ENCODE assay signal across 28 cellular contexts in genomic region chr4:111934294-111934693, GRCh38.
A peak's percentile ranks its signal among the peaks of the same experiment; 100 is the strongest.
DNase-seq lines count a peak whose midpoint lies in the region; ATAC-seq and TF ChIP-seq lines count a peak whose summit lies in the region.
"Had no signal": no experiment of that assay in that cellular context is flagged by ENCODE, and none has a peak within 500 bp of the region (broad histone marks: within the 10 kb centered on the region; RNA-seq: fewer than 3 reads in every experiment).

No MANE protein-coding gene starts in this region.

- H3K4me3 Mint-ChIP-seq in activated naive CD4-positive, alpha-beta T cell treated with anti-CD3 and anti-CD28 coated beads, Interleukin-2, amount 10 ng/mL, durations not matched to agents 7 days and 5 days, result no peak overlapping the region
- H3K4me3 Mint-ChIP-seq: CD8-positive, alpha-beta memory T cell; effector memory CD8-positive, alpha-beta T cell; stimulated activated naive CD8-positive, alpha-beta T cell treated with anti-CD3 and anti-CD28 coated beads, Interleukin-15, Interleukin-2, amounts not matched to agents 100 ng/mL and 50 ng/mL, for 24 hours had no signal

- H3K4me2 ChIP-seq in DOHH2 (ENCODE audit: low read length), result peak overlapping the region; percentile 44
- H3K4me2 ChIP-seq: smooth muscle cell had no signal

- H3K36me3 ChIP-seq in DOHH2 (ENCODE audit: control insufficient read depth, low read length), result no peaks in the 10 kb centered on the region
- H3K36me3 ChIP-seq: gastroesophageal sphincter, neutrophil had no signal

- H3K9me3 Mint-ChIP-seq in activated naive CD4-positive, alpha-beta T cell treated with anti-CD3 and anti-CD28 coated beads, Interleukin-2, amount 10 ng/mL, durations not matched to agents 7 days and 5 days, result no peaks in the 10 kb centered on the region
- H3K9me3 Mint-ChIP-seq: CD8-positive, alpha-beta memory T cell; effector memory CD8-positive, alpha-beta T cell; stimulated activated naive CD8-positive, alpha-beta T cell treated with anti-CD3 and anti-CD28 coated beads, Interleukin-15, Interleukin-2, amounts not matched to agents 100 ng/mL and 50 ng/mL, for 24 hours had no signal

- no peaks in the 10 kb centered on the region for H4K20me1 ChIP-seq in DOHH2 (ENCODE audit: control insufficient read depth, insufficient read depth, low read depth, low read length)

- peaks cover 46% of the 10 kb centered on the region for H3K4me1 ChIP-seq in DOHH2 (ENCODE audit: control insufficient read depth, low read length)
- H3K4me1 ChIP-seq in foreskin keratinocyte, result peaks cover 4% of the 10 kb centered on the region
- H3K4me1 ChIP-seq: gastroesophageal sphincter, testis had no signal

- H3K4me3 ChIP-seq in DOHH2 (ENCODE audit: low read length) (no peak overlapping the region), NB4 (ENCODE audit: low read depth, low read length) (no peak overlapping the region)
- H3K4me3 ChIP-seq: coronary artery, gastroesophageal sphincter, smooth muscle cell, testis had no signal

- H3K27me3 ChIP-seq in DOHH2 (ENCODE audit: control insufficient read depth, low read length) (no peaks in the 10 kb centered on the region), foreskin keratinocyte (peaks cover 6% of the 10 kb centered on the region)
- H3K27me3 ChIP-seq: gastroesophageal sphincter, testis had no signal

- CTCF ChIA-PET in activated naive CD4-positive, alpha-beta T cell treated with anti-CD3 and anti-CD28 coated beads, Interleukin-2, amount 10 ng/mL, durations not matched to agents 7 days and 5 days (lab: Charles Lee), result no interaction called here

- DNase-seq in NB4 (ENCODE audit: low read depth), result peak; percentile 3
- DNase-seq in SK-MEL-5 (ENCODE audit: low read depth, low spot score), result peak; percentile 86
- DNase-seq in foreskin keratinocyte, result peak in 1 of 2 donors; percentile 48
- DNase-seq in AG08395 (ENCODE audit: low spot score), result no peak
- no peak for DNase-seq in NCI-H1048 (lab: John Stamatoyannopoulos, UW)
- no peak for DNase-seq in activated naive CD4-positive, alpha-beta T cell treated with anti-CD3 and anti-CD28 coated beads, Interleukin-2, amount 10 ng/mL, durations not matched to agents 7 days and 5 days
- DNase-seq: activated CD4-positive, alpha-beta T cell treated with anti-CD3 and anti-CD28 coated beads for 4 hours; activated gamma-delta T cell; caudate nucleus; CD8-positive, alpha-beta memory T cell; effector memory CD8-positive, alpha-beta T cell; HCEC 1CT; Kasumi-1; NCI-H1092 treated with DMSO at 0.1 percent for 48 hours; NCI-H1694 treated with DMSO at 0.1 percent for 48 hours; NCI-H2171 treated with DMSO at 0.1 percent for 48 hours; NCI-H510A; right cardiac atrium; Right ventricle myocardium superior; stimulated activated CD4-positive, alpha-beta T cell treated with anti-CD3 and anti-CD28 coated beads, Interleukin-1b, Interleukin-23, amount 100 ng/mL, for 48 hours; testis had no signal

- H3K9me2 ChIP-seq in DOHH2 (replicated peaks; ENCODE audit: control insufficient read depth, low read length), result no peaks in the 10 kb centered on the region

- H3K27ac ChIP-seq in DOHH2 (ENCODE audit: low read depth, low read length) (no peak overlapping the region), foreskin keratinocyte (no peak overlapping the region)
- H3K27ac ChIP-seq: coronary artery, gastroesophageal sphincter, neutrophil, testis had no signal

- no peaks in the 10 kb centered on the region for H3K36me3 Mint-ChIP-seq in activated naive CD4-positive, alpha-beta T cell treated with anti-CD3 and anti-CD28 coated beads, Interleukin-2, amount 10 ng/mL, durations not matched to agents 7 days and 5 days
- H3K36me3 Mint-ChIP-seq: CD8-positive, alpha-beta memory T cell had no signal

- ATAC-seq in foreskin keratinocyte, result peak; percentile 47
- ATAC-seq: effector memory CD8-positive, alpha-beta T cell; gastroesophageal sphincter; Panc1; right cardiac atrium had no signal

- TF ChIP-seq POLR2A in NB4 (IDR thresholded peaks at IDR 0.05; ENCODE audit: extremely low read depth, insufficient read length), result no peak

- no peaks in the 10 kb centered on the region for H3K4me1 Mint-ChIP-seq in activated naive CD4-positive, alpha-beta T cell treated with anti-CD3 and anti-CD28 coated beads, Interleukin-2, amount 10 ng/mL, durations not matched to agents 7 days and 5 days
- H3K4me1 Mint-ChIP-seq: CD8-positive, alpha-beta memory T cell had no signal

- in situ Hi-C loops in SK-MEL-5 (cut with HindIII; ENCODE audit: low pct_unique_long_range_greater_than_20kb, low sequenced_read_pairs), result no loop called here

- no peaks in the 10 kb centered on the region for H3K79me2 ChIP-seq in DOHH2 (ENCODE audit: control insufficient read depth, low read length)

- no peaks in the 10 kb centered on the region for H3K9me3 ChIP-seq in DOHH2 (ENCODE audit: control insufficient read depth, insufficient read depth, low read length)
- H3K9me3 ChIP-seq: gastroesophageal sphincter, neutrophil, testis had no signal

- 0 out of 2 replicates have a peak, but pooled peaks cover 4% of the 10 kb centered on the region for H3F3A ChIP-seq in DOHH2 (ENCODE audit: control insufficient read depth, insufficient read depth)

- TF ChIP-seq CTCF in DOHH2 (IDR thresholded peaks at IDR 0.05; ENCODE audit: low read depth, low read length, poor library complexity, severe bottlenecking) (no peak), NB4 (IDR thresholded peaks at IDR 0.05; ENCODE audit: low read depth, low read length) (no peak), foreskin keratinocyte (conservative IDR thresholded peaks at IDR 0.05) (no peak)

- no peak overlapping the region for H3K27ac Mint-ChIP-seq in activated naive CD4-positive, alpha-beta T cell treated with anti-CD3 and anti-CD28 coated beads, Interleukin-2, amount 10 ng/mL, durations not matched to agents 7 days and 5 days
- H3K27ac Mint-ChIP-seq: CD8-positive, alpha-beta memory T cell; effector memory CD8-positive, alpha-beta T cell; stimulated activated naive CD8-positive, alpha-beta T cell treated with anti-CD3 and anti-CD28 coated beads, Interleukin-15, Interleukin-2, amounts not matched to agents 100 ng/mL and 50 ng/mL, for 24 hours had no signal

- H3K27me3 Mint-ChIP-seq in activated naive CD4-positive, alpha-beta T cell treated with anti-CD3 and anti-CD28 coated beads, Interleukin-2, amount 10 ng/mL, durations not matched to agents 7 days and 5 days, result peaks cover 3% of the 10 kb centered on the region
- H3K27me3 Mint-ChIP-seq: effector memory CD8-positive, alpha-beta T cell had no signal

Comparison
In these comparisons a context has a peak if more than half of its experiments do, and no peak if none do; other contexts are left out.
1. DNase-seq: peak in NB4 (single experiment) and SK-MEL-5 (single experiment); none in AG08395 (single experiment), NCI-H1048 (single experiment) and activated naive CD4-positive, alpha-beta T cell treated with anti-CD3 and anti-CD28 coated beads, Interleukin-2, amount 10 ng/mL, durations not matched to agents 7 days and 5 days (single experiment).